Comparison of ENCODE assay signal across 25 cellular contexts in genomic region chr7:1661461-1661860, GRCh38. TPM values are rescaled to one million over a fixed set of nuclear protein-coding genes. Genes with fewer than 3 reads are reported as not detected.
"Had no signal": no experiment of that assay in that cellular context is flagged by ENCODE, and none has a peak within 500 bp of the region (broad histone marks: within the 10 kb centered on the region; RNA-seq: fewer than 3 reads in every experiment).

No MANE protein-coding gene starts in this region.

- DNase-seq: activated CD4-positive, CD25-positive, alpha-beta regulatory T cell; activated CD8-positive, alpha-beta memory T cell treated with anti-CD3 and anti-CD28 coated beads, Interleukin-2, amount 10 ng/mL, durations not matched to agents 7 days and 5 days; activated CD8-positive, alpha-beta T cell treated with anti-CD3 and anti-CD28 coated beads, Interleukin-2, amount 10 ng/mL, durations not matched to agents 7 days and 5 days; activated naive CD4-positive, alpha-beta T cell; activated naive CD8-positive, alpha-beta T cell treated with anti-CD3 and anti-CD28 coated beads, Interleukin-2, amount 10 ng/mL, durations not matched to agents 7 days and 5 days; activated T-cell treated with anti-CD3 and anti-CD28 coated beads, Interleukin-2, amount 50 U/mL, for 72 hours; cortex of kidney; mammary epithelial cell; naive B cell; nucleus accumbens; stimulated activated CD4-positive, alpha-beta T cell treated with anti-CD3 and anti-CD28 coated beads, Interleukin-4, amount 100 ng/mL, for 1 hour; stimulated activated naive CD8-positive, alpha-beta T cell treated with anti-CD3 and anti-CD28 coated beads, Interleukin-15, Interleukin-2, amounts not matched to agents 100 U/mL and 50 U/mL, for 24 hours; T-helper 1 cell; trophoblast cell had no signal

- H3K4me1 ChIP-seq: parathyroid adenoma had no signal

- H3K27ac Mint-ChIP-seq: activated CD4-positive, alpha-beta T cell treated with anti-CD3 and anti-CD28 coated beads for 36 hours; activated CD8-positive, alpha-beta memory T cell treated with anti-CD3 and anti-CD28 coated beads, Interleukin-2, amount 10 ng/mL, durations not matched to agents 7 days and 5 days; activated CD8-positive, alpha-beta T cell treated with anti-CD3 and anti-CD28 coated beads, Interleukin-2, amount 10 ng/mL, durations not matched to agents 7 days and 5 days; activated naive CD8-positive, alpha-beta T cell treated with anti-CD3 and anti-CD28 coated beads, Interleukin-2, amount 10 ng/mL, durations not matched to agents 7 days and 5 days; activated T-cell treated with anti-CD3 and anti-CD28 coated beads, Interleukin-2, amount 50 U/mL, for 72 hours; naive B cell had no signal

- ATAC-seq: activated CD4-positive, alpha-beta T cell treated with anti-CD3 and anti-CD28 coated beads for 36 hours; activated CD8-positive, alpha-beta memory T cell treated with anti-CD3 and anti-CD28 coated beads, Interleukin-2, amount 10 ng/mL, durations not matched to agents 7 days and 5 days; activated CD8-positive, alpha-beta T cell treated with anti-CD3 and anti-CD28 coated beads, Interleukin-2, amount 10 ng/mL, durations not matched to agents 7 days and 5 days; activated T-cell treated with anti-CD3 and anti-CD28 coated beads, Interleukin-2, amount 50 U/mL, for 72 hours; stimulated activated naive CD8-positive, alpha-beta T cell treated with anti-CD3 and anti-CD28 coated beads, Interleukin-15, Interleukin-2, amounts not matched to agents 100 U/mL and 50 U/mL, for 24 hours had no signal

- H3K4me3 Mint-ChIP-seq: activated CD4-positive, alpha-beta T cell treated with anti-CD3 and anti-CD28 coated beads for 36 hours; activated CD8-positive, alpha-beta memory T cell treated with anti-CD3 and anti-CD28 coated beads, Interleukin-2, amount 10 ng/mL, durations not matched to agents 7 days and 5 days; activated CD8-positive, alpha-beta T cell treated with anti-CD3 and anti-CD28 coated beads, Interleukin-2, amount 10 ng/mL, durations not matched to agents 7 days and 5 days; activated naive CD8-positive, alpha-beta T cell treated with anti-CD3 and anti-CD28 coated beads, Interleukin-2, amount 10 ng/mL, durations not matched to agents 7 days and 5 days; activated T-cell treated with anti-CD3 and anti-CD28 coated beads, Interleukin-2, amount 50 U/mL, for 72 hours had no signal

- H3K9me3 Mint-ChIP-seq: activated naive CD8-positive, alpha-beta T cell treated with anti-CD3 and anti-CD28 coated beads, Interleukin-2, amount 10 ng/mL, durations not matched to agents 7 days and 5 days; activated T-cell treated with anti-CD3 and anti-CD28 coated beads, Interleukin-2, amount 50 U/mL, for 72 hours had no signal

- H3K4me3 ChIP-seq: ascending aorta, cardiac muscle cell, right atrium auricular region, thoracic aorta, uterus had no signal

- H3K9me3 ChIP-seq: ascending aorta, right atrium auricular region, thoracic aorta, uterus had no signal

- FAIRE-seq: endothelial cell of umbilical vein, frontal cortex, islet of Langerhans had no signal

- H3K36me3 Mint-ChIP-seq: activated CD8-positive, alpha-beta memory T cell treated with anti-CD3 and anti-CD28 coated beads, Interleukin-2, amount 10 ng/mL, durations not matched to agents 7 days and 5 days; activated naive CD8-positive, alpha-beta T cell treated with anti-CD3 and anti-CD28 coated beads, Interleukin-2, amount 10 ng/mL, durations not matched to agents 7 days and 5 days; brain had no signal

- H3K36me3 ChIP-seq: ascending aorta, cardiac muscle cell, right atrium auricular region, thoracic aorta, uterus had no signal

- H3K27ac ChIP-seq: ascending aorta, cardiac muscle cell, parathyroid adenoma, right atrium auricular region, thoracic aorta, uterus had no signal

- H3K4me1 Mint-ChIP-seq: activated CD8-positive, alpha-beta memory T cell treated with anti-CD3 and anti-CD28 coated beads, Interleukin-2, amount 10 ng/mL, durations not matched to agents 7 days and 5 days had no signal

- H3K9ac ChIP-seq: parathyroid adenoma had no signal

RNA-seq across cellular contexts. Expression of gene ELFN1, which starts 8.6 kb away (rescaled TPM):
- total RNA-seq: activated CD8-positive, alpha-beta memory T cell treated with anti-CD3 and anti-CD28 coated beads, Interleukin-2, amount 10 ng/mL, durations not matched to agents 7 days and 5 days; activated CD8-positive, alpha-beta T cell treated with anti-CD3 and anti-CD28 coated beads, Interleukin-2, amount 10 ng/mL, durations not matched to agents 7 days and 5 days; activated naive CD8-positive, alpha-beta T cell treated with anti-CD3 and anti-CD28 coated beads, Interleukin-2, amount 10 ng/mL, durations not matched to agents 7 days and 5 days; activated T-cell treated with anti-CD3 and anti-CD28 coated beads, Interleukin-2, amount 50 U/mL, for 72 hours had no signal
